In the genomic region with DNA sequence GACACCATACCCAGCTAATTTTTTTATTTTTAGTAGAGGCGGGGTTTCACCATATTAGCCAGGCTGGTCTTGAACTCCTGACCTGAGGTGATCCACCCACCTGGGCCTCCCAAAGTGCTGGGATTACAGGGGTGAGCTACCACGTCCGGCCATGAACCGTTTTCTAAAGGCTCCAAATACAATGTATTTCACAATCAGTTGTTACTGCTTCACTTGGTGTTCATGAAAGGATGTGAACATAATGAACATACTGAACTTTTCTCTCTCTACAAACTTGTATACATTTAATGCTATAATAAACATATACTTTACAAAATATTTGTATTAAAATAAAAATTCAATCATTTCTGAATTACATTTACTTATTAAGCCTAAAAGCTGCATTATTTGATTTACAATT, we compare ENCODE assay signal across 23 cellular contexts.
"Had no signal": no experiment of that assay in that cellular context is flagged by ENCODE, and none has a peak within 500 bp of the region (broad histone marks: within the 10 kb centered on the region; RNA-seq: fewer than 3 reads in every experiment).

No MANE protein-coding gene starts in this region.

- H3K4me3 ChIP-seq: MG63, PC-9, Peyer's patch, SJCRH30 had no signal

- DNase-seq: Karpas-422, KG1, MG63, NCI-H1092, NCI-H1105 treated with DMSO at 0.1 percent for 48 hours, NCI-H1417 treated with DMSO at 0.1 percent for 48 hours, NCI-H146, NCI-H187, NCI-H2029, NCI-H2081 treated with DMSO at 0.1 percent for 48 hours, NCI-H2171, NCI-H226, NCI-H446, NCI-H510A, NCI-H524 treated with DMSO at 0.1 percent for 48 hours, NCI-H69, NCI-H774, OCI-M1, PC-9, Peyer's patch, SHP77 treated with DMSO at 0.1 percent for 48 hours, SJCRH30, T-helper 1 cell had no signal

- H3K9me3 ChIP-seq: MG63, Peyer's patch, SJCRH30 had no signal

- H3K4me1 ChIP-seq: SJCRH30 had no signal

- H3K36me3 ChIP-seq: Peyer's patch had no signal

- H3K27ac ChIP-seq: PC-9, Peyer's patch, SJCRH30 had no signal

- H3K27me3 ChIP-seq: MG63, Peyer's patch, SJCRH30 had no signal

- H2AFZ ChIP-seq: PC-9 had no signal

- H3K4me2 ChIP-seq: PC-9 had no signal
